Comparison of ENCODE assay signal across 8 cellular contexts in genomic region chr6:30614843-30615218, GRCh38. TPM values are rescaled to one million over a fixed set of nuclear protein-coding genes. Genes with fewer than 3 reads are reported as not detected.
DNase-seq lines count a peak whose midpoint lies in the region; ATAC-seq and TF ChIP-seq lines count a peak whose summit lies in the region.

No MANE protein-coding gene starts in this region.

- ATAC-seq in GM19324 (IDR thresholded peaks at IDR 0.05; ENCODE audit: low FRiP score, unreplicated experiment) (peak; percentile 24), lung (ENCODE audit: insufficient read depth, low FRiP score) (peak; percentile 56)

- peak; percentile 99 for DNase-seq in AML-193 (lab: John Stamatoyannopoulos, UW)
- DNase-seq in HT1080 (ENCODE audit: low read depth), result peak; percentile 98
- DNase-seq in NK-92 treated with Interleukin-12 subunit alpha and Interleukin-12 subunit beta, amount 100 ng/mL, for 24 hours (lab: John Stamatoyannopoulos, UW), result peak; percentile 72
- DNase-seq in activated CD8-positive, alpha-beta memory T cell treated with anti-CD3 and anti-CD28 coated beads for 24 hours, result peak; percentile 84
- peak; percentile 74 to 85 (median 77) for DNase-seq in effector memory CD4-positive, alpha-beta T cell
- peak; percentile 91 for DNase-seq in lung (ENCODE audit: low spot score)
- DNase-seq in stimulated activated CD4-positive, alpha-beta T cell treated with anti-CD3 and anti-CD28 coated beads, TNF-alpha, amount 100 ng/mL, for 4 hours (ENCODE audit: low read depth in 3 of 3), result peak in 2 of 3 experiments; percentile 67 to 81

- peaks cover 20% of the 10 kb centered on the region for H3K4me1 ChIP-seq in effector memory CD4-positive, alpha-beta T cell (ENCODE audit: control insufficient read depth, insufficient read depth, low read length, poor library complexity, severe bottlenecking)
- H3K4me1 ChIP-seq in lung (ENCODE audit: control insufficient read depth in 2 of 2, insufficient read depth in 2 of 2, low read length in 2 of 2), result peaks cover 0 to 25% of the 10 kb centered on the region in 2 donors

- peaks cover 15% of the 10 kb centered on the region for H3K36me3 ChIP-seq in effector memory CD4-positive, alpha-beta T cell (ENCODE audit: control insufficient read depth, insufficient read depth, low read length)
- peaks cover 3 to 6% of the 10 kb centered on the region in 2 donors for H3K36me3 ChIP-seq in lung (ENCODE audit: control insufficient read depth in 2 of 2, insufficient read depth in 2 of 2, low read length in 2 of 2)

- peak overlapping the region; percentile 90 for H3K4me3 ChIP-seq in effector memory CD4-positive, alpha-beta T cell (ENCODE audit: insufficient read depth, low read depth, low read length, poor library complexity, severe bottlenecking)
- H3K4me3 ChIP-seq in lung, result no peak overlapping the region

- no peaks in the 10 kb centered on the region for H3K27me3 ChIP-seq in effector memory CD4-positive, alpha-beta T cell (replicated peaks; ENCODE audit: control insufficient read depth, insufficient read depth, low read length, poor library complexity, severe bottlenecking)
- H3K27me3 ChIP-seq in lung (ENCODE audit: control insufficient read depth, insufficient read depth), result no peaks in the 10 kb centered on the region

- no peak for TF ChIP-seq CTCF in lung (IDR thresholded peaks at IDR 0.05; ENCODE audit: control extremely low read depth, extremely low read depth)

- H3K9me3 ChIP-seq in effector memory CD4-positive, alpha-beta T cell (ENCODE audit: control insufficient read depth, low read length), result no peaks in the 10 kb centered on the region
- no peaks in the 10 kb centered on the region for H3K9me3 ChIP-seq in lung (ENCODE audit: control insufficient read depth in 2 of 2, insufficient read depth in 1 of 2, low read length in 1 of 2)

- WGBS in lung, 2 donors, result 1% methylated on average over 6 of the region's 6 CpGs

- H3K27ac ChIP-seq in effector memory CD4-positive, alpha-beta T cell (ENCODE audit: insufficient read depth, low read length, poor library complexity, severe bottlenecking), result peak overlapping the region; percentile 97
- peak overlapping the region; percentile 20 to 100 for H3K27ac ChIP-seq in lung (ENCODE audit: low read depth in 1 of 2, low read length in 1 of 2)

RNA-seq across cellular contexts. Expression of gene PPP1R10, which starts 2.2 kb away (rescaled TPM):
- 27.0 and 29.5 TPM in 2 replicates for total RNA-seq in HT1080 (2014; rRNA removed; shearing (Covaris generic))
- 16.5 and 17.4 TPM in 2 replicates for polyA plus RNA-seq in HT1080 (2015; cell fraction: cytosol; rRNA removed)
- polyA plus RNA-seq in HT1080 (2015; cell fraction: nucleus; rRNA removed), result 58.4 and 62.3 TPM in 2 replicates
- 10 to 100 TPM; 36.9 to 73.4 TPM for total RNA-seq in lung
- 10 to 100 TPM; 21.5 to 22.1 TPM for polyA plus RNA-seq in lung

RNA-seq across cellular contexts. Expression of gene MRPS18B, which starts 2.8 kb away (rescaled TPM):
- total RNA-seq in HT1080 (2014; rRNA removed; shearing (Covaris generic)), result 112 and 132 TPM in 2 replicates
- polyA plus RNA-seq in HT1080 (2015; cell fraction: cytosol; rRNA removed), result 120 and 145 TPM in 2 replicates
- 101 and 131 TPM in 2 replicates for polyA plus RNA-seq in HT1080 (2015; cell fraction: nucleus; rRNA removed)
- total RNA-seq in lung, result 10 to 100 TPM; 24.9 to 57.2 TPM
- 10 to 100 TPM; 50.1 to 81.5 TPM for polyA plus RNA-seq in lung

RNA-seq across cellular contexts. Expression of gene ATAT1, which starts 11.8 kb away (rescaled TPM):
- total RNA-seq in HT1080 (2014; rRNA removed; shearing (Covaris generic)), result 4.5 and 6.6 TPM in 2 replicates
- polyA plus RNA-seq in HT1080 (2015; cell fraction: cytosol; rRNA removed), result 8.9 and 9.7 TPM in 2 replicates
- polyA plus RNA-seq in HT1080 (2015; cell fraction: nucleus; rRNA removed), result 28.3 and 35.2 TPM in 2 replicates
- total RNA-seq in lung, result 10 to 100 TPM; 10.1 to 13.3 TPM
- polyA plus RNA-seq in lung, result 1 to 10 TPM; 5.5 to 5.6 TPM

RNA-seq across cellular contexts. Expression of gene C6orf136, which starts 32.1 kb away (rescaled TPM):
- 10.5 and 16.2 TPM in 2 replicates for total RNA-seq in HT1080 (2014; rRNA removed; shearing (Covaris generic))
- 16.5 and 18.6 TPM in 2 replicates for polyA plus RNA-seq in HT1080 (2015; cell fraction: cytosol; rRNA removed)
- 22.1 and 28.0 TPM in 2 replicates for polyA plus RNA-seq in HT1080 (2015; cell fraction: nucleus; rRNA removed)
- 10 to 100 TPM in 1 of 2 donors, 1 to 10 TPM in 1; 5.1 to 17.4 TPM for total RNA-seq in lung
- 10 to 100 TPM in 1 of 2 donors, 1 to 10 TPM in 1; 9.2 to 26.0 TPM for polyA plus RNA-seq in lung

RNA-seq across cellular contexts. Expression of gene ABCF1, which starts 43.6 kb away (rescaled TPM):
- 72.3 and 77.8 TPM in 2 replicates for total RNA-seq in HT1080 (2014; rRNA removed; shearing (Covaris generic))
- 43.7 and 46.3 TPM in 2 replicates for polyA plus RNA-seq in HT1080 (2015; cell fraction: cytosol; rRNA removed)
- 75.0 and 77.1 TPM in 2 replicates for polyA plus RNA-seq in HT1080 (2015; cell fraction: nucleus; rRNA removed)
- 10 to 100 TPM; 28.8 to 55.4 TPM for total RNA-seq in lung
- 10 to 100 TPM; 25.8 to 43.5 TPM for polyA plus RNA-seq in lung
